1 cellular context compared by ENCODE assay signal in genomic region chr20:37007898-37008649, GRCh38.
TF ChIP-seq lines count a peak whose summit lies in the region.

No MANE protein-coding gene starts in this region.

TF ChIP-seq in K562, 482 proteins besides CTCF, POLR2A, EP300 and RAD21 (continued from another document):
- no peak for TF ChIP-seq ZNF277 (CRISPR knock-in tag; IDR thresholded peaks at IDR 0.05; ENCODE audit: borderline replicate concordance)
- TF ChIP-seq THRA (IDR thresholded peaks at IDR 0.05) = no peak
- no peak for TF ChIP-seq SRSF7 (optimal IDR thresholded peaks at IDR 0.05; ENCODE audit: low read depth, low read length)
- no peak for TF ChIP-seq ZNF507 (tag; conservative IDR thresholded peaks at IDR 0.05)
- no peak for TF ChIP-seq SIX5 (IDR thresholded peaks at IDR 0.05; ENCODE audit: borderline replicate concordance in 1 of 2, insufficient read depth in 1 of 2, low read depth in 1 of 2, low read length in 2 of 2)
- no peak for TF ChIP-seq ARID1B (IDR thresholded peaks at IDR 0.05)
- no peak for TF ChIP-seq BDP1 (IDR thresholded peaks at IDR 0.05; ENCODE audit: insufficient read depth, insufficient read length)
- TF ChIP-seq PTBP1 (IDR thresholded peaks at IDR 0.05; ENCODE audit: low read depth, low read length) = no peak
- TF ChIP-seq ZNF445 (CRISPR knock-in tag; IDR thresholded peaks at IDR 0.05; ENCODE audit: low read depth) = no peak
- TF ChIP-seq ZFP36 (IDR thresholded peaks at IDR 0.05; ENCODE audit: low read depth, low read length, partially characterized antibody) = no peak
